In the genomic region with DNA sequence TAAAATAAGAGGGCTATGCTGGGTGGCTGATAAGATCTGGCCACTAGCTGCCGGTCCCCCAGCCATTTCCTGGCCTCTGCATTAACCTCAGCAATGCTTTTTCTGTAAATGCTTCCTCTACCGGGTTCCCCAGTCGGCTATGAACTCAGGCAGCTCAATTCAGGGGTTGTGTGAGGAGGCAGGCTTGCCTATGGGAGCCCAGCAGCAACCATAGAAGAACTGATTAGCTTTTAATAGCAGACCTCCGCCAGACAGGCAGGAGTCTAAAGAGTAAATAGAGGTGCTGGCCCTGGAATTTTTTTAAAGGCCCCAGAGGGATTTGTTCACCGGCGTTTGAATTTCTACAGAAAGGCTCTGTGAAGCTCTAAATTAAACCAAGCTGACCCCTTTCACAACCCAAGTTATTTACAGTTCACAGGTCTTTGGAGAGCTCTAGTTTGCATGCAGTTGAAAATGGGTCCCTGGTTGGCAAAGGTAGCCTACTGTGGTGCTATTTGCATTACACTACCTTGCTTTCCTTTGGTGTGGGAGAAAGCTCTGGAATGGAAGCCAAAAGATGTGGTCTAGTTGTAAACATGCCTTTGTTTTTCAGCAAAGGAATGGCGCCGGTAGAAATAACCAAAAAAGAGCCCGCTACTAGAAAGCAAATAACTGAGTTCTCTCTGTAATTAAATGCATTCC, we compare ENCODE assay signal across 1 cellular context.
TF ChIP-seq lines count a peak whose summit lies in the region.

No MANE protein-coding gene starts in this region.

TF ChIP-seq in HepG2, 621 proteins besides CTCF, POLR2A, EP300 and RAD21 (continued from another document and continues in another):
- TF ChIP-seq STAG1 (CRISPR knock-in tag; IDR thresholded peaks at IDR 0.05) (no peak; the same call in 1 of the 2 replicates), SP4 (CRISPR knock-in tag; IDR thresholded peaks at IDR 0.05) (no peak), ZC3H13 (CRISPR knock-in tag; IDR thresholded peaks at IDR 0.05) (no peak), IKZF1 (IDR thresholded peaks at IDR 0.05) (no peak), ZNF605 (CRISPR knock-in tag; IDR thresholded peaks at IDR 0.05) (no peak), SUZ12 (IDR thresholded peaks at IDR 0.05; ENCODE audit: low read depth, low read length) (no peak), TCF7L2 (IDR thresholded peaks at IDR 0.05; ENCODE audit: low read depth, low read length) (peak; percentile 84), KAT8 (CRISPR knock-in tag; IDR thresholded peaks at IDR 0.05) (peak; percentile 63; the same call in 1 of the 2 replicates), ZNF589 (CRISPR knock-in tag; conservative IDR thresholded peaks at IDR 0.05) (no peak), MXD4 (CRISPR knock-in tag; IDR thresholded peaks at IDR 0.05) (no peak), ZNF660 (CRISPR knock-in tag; IDR thresholded peaks at IDR 0.05; ENCODE audit: borderline replicate concordance, low read depth) (no peak), ZNF34 (CRISPR knock-in tag; IDR thresholded peaks at IDR 0.05; ENCODE audit: borderline replicate concordance) (no peak), ZNF343 (CRISPR knock-in tag; IDR thresholded peaks at IDR 0.05) (peak; percentile 23; the same call in 1 of the 2 replicates), ZNF749 (CRISPR knock-in tag; IDR thresholded peaks at IDR 0.05; ENCODE audit: borderline replicate concordance) (no peak), ZNF619 (CRISPR knock-in tag; IDR thresholded peaks at IDR 0.05) (no peak), FOXA3 (CRISPR knock-in tag; IDR thresholded peaks at IDR 0.05) (peak; percentile 92), ZNF816 (CRISPR knock-in tag; IDR thresholded peaks at IDR 0.05; ENCODE audit: borderline replicate concordance) (no peak), CC2D1A (CRISPR knock-in tag; IDR thresholded peaks at IDR 0.05) (no peak), KMT2A (CRISPR knock-in tag; IDR thresholded peaks at IDR 0.05) (no peak), SRSF1 (optimal IDR thresholded peaks at IDR 0.05; ENCODE audit: low read depth, low read length) (no peak), ZNF607 (CRISPR knock-in tag; IDR thresholded peaks at IDR 0.05; ENCODE audit: borderline replicate concordance) (no peak), RELA (CRISPR knock-in tag; IDR thresholded peaks at IDR 0.05) (no peak), MED13 (CRISPR knock-in tag; IDR thresholded peaks at IDR 0.05) (peak; percentile 83), CEBPG (CRISPR knock-in tag; IDR thresholded peaks at IDR 0.05) (peak; percentile 76), ZNF33B (CRISPR knock-in tag; IDR thresholded peaks at IDR 0.05) (no peak), KDM3A (CRISPR knock-in tag; IDR thresholded peaks at IDR 0.05; ENCODE audit: low read depth) (no peak), ZNF563 (CRISPR knock-in tag; IDR thresholded peaks at IDR 0.05) (no peak)
- TF ChIP-seq, protein P1, sequence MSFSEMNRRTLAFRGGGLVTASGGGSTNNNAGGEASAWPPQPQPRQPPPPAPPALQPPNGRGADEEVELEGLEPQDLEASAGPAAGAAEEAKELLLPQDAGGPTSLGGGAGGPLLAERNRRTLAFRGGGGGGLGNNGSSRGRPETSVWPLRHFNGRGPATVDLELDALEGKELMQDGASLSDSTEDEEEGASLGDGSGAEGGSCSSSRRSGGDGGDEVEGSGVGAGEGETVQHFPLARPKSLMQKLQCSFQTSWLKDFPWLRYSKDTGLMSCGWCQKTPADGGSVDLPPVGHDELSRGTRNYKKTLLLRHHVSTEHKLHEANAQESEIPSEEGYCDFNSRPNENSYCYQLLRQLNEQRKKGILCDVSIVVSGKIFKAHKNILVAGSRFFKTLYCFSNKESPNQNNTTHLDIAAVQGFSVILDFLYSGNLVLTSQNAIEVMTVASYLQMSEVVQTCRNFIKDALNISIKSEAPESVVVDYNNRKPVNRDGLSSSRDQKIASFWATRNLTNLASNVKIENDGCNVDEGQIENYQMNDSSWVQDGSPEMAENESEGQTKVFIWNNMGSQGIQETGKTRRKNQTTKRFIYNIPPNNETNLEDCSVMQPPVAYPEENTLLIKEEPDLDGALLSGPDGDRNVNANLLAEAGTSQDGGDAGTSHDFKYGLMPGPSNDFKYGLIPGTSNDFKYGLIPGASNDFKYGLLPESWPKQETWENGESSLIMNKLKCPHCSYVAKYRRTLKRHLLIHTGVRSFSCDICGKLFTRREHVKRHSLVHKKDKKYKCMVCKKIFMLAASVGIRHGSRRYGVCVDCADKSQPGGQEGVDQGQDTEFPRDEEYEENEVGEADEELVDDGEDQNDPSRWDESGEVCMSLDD (CRISPR knock-in tag; IDR thresholded peaks at IDR 0.05; ENCODE audit: borderline replicate concordance) = no peak
- TF ChIP-seq, protein P2, sequence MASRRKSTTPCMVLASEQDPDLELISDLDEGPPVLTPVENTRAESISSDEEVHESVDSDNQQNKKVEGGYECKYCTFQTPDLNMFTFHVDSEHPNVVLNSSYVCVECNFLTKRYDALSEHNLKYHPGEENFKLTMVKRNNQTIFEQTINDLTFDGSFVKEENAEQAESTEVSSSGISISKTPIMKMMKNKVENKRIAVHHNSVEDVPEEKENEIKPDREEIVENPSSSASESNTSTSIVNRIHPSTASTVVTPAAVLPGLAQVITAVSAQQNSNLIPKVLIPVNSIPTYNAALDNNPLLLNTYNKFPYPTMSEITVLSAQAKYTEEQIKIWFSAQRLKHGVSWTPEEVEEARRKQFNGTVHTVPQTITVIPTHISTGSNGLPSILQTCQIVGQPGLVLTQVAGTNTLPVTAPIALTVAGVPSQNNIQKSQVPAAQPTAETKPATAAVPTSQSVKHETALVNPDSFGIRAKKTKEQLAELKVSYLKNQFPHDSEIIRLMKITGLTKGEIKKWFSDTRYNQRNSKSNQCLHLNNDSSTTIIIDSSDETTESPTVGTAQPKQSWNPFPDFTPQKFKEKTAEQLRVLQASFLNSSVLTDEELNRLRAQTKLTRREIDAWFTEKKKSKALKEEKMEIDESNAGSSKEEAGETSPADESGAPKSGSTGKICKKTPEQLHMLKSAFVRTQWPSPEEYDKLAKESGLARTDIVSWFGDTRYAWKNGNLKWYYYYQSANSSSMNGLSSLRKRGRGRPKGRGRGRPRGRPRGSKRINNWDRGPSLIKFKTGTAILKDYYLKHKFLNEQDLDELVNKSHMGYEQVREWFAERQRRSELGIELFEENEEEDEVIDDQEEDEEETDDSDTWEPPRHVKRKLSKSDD (CRISPR knock-in tag; IDR thresholded peaks at IDR 0.05; ENCODE audit: low read depth) = 0 out of 2 replicates have a peak, but pooled peaks have one; percentile 15
- TF ChIP-seq, protein P3, sequence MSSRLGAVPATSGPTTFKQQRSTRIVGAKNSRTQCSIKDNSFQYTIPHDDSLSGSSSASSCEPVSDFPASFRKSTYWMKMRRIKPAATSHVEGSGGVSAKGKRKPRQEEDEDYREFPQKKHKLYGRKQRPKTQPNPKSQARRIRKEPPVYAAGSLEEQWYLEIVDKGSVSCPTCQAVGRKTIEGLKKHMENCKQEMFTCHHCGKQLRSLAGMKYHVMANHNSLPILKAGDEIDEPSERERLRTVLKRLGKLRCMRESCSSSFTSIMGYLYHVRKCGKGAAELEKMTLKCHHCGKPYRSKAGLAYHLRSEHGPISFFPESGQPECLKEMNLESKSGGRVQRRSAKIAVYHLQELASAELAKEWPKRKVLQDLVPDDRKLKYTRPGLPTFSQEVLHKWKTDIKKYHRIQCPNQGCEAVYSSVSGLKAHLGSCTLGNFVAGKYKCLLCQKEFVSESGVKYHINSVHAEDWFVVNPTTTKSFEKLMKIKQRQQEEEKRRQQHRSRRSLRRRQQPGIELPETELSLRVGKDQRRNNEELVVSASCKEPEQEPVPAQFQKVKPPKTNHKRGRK (CRISPR knock-in tag; IDR thresholded peaks at IDR 0.05) = no peak
- TF ChIP-seq, protein P4, sequence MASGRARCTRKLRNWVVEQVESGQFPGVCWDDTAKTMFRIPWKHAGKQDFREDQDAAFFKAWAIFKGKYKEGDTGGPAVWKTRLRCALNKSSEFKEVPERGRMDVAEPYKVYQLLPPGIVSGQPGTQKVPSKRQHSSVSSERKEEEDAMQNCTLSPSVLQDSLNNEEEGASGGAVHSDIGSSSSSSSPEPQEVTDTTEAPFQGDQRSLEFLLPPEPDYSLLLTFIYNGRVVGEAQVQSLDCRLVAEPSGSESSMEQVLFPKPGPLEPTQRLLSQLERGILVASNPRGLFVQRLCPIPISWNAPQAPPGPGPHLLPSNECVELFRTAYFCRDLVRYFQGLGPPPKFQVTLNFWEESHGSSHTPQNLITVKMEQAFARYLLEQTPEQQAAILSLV (CRISPR knock-in tag; IDR thresholded peaks at IDR 0.05; ENCODE audit: borderline replicate concordance) = no peak
- TF ChIP-seq, protein P5, sequence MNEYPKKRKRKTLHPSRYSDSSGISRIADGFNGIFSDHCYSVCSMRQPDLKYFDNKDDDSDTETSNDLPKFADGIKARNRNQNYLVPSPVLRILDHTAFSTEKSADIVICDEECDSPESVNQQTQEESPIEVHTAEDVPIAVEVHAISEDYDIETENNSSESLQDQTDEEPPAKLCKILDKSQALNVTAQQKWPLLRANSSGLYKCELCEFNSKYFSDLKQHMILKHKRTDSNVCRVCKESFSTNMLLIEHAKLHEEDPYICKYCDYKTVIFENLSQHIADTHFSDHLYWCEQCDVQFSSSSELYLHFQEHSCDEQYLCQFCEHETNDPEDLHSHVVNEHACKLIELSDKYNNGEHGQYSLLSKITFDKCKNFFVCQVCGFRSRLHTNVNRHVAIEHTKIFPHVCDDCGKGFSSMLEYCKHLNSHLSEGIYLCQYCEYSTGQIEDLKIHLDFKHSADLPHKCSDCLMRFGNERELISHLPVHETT (CRISPR knock-in tag; conservative IDR thresholded peaks at IDR 0.05) = no peak
- TF ChIP-seq, protein P6, sequence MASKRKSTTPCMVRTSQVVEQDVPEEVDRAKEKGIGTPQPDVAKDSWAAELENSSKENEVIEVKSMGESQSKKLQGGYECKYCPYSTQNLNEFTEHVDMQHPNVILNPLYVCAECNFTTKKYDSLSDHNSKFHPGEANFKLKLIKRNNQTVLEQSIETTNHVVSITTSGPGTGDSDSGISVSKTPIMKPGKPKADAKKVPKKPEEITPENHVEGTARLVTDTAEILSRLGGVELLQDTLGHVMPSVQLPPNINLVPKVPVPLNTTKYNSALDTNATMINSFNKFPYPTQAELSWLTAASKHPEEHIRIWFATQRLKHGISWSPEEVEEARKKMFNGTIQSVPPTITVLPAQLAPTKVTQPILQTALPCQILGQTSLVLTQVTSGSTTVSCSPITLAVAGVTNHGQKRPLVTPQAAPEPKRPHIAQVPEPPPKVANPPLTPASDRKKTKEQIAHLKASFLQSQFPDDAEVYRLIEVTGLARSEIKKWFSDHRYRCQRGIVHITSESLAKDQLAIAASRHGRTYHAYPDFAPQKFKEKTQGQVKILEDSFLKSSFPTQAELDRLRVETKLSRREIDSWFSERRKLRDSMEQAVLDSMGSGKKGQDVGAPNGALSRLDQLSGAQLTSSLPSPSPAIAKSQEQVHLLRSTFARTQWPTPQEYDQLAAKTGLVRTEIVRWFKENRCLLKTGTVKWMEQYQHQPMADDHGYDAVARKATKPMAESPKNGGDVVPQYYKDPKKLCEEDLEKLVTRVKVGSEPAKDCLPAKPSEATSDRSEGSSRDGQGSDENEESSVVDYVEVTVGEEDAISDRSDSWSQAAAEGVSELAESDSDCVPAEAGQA (IDR thresholded peaks at IDR 0.05; ENCODE audit: low read depth) = no peak
- TF ChIP-seq, protein P6 (CRISPR knock-in tag; IDR thresholded peaks at IDR 0.05; ENCODE audit: borderline replicate concordance) = peak; percentile 71; the same call in 1 of the 2 replicates
- TF ChIP-seq, protein P7, sequence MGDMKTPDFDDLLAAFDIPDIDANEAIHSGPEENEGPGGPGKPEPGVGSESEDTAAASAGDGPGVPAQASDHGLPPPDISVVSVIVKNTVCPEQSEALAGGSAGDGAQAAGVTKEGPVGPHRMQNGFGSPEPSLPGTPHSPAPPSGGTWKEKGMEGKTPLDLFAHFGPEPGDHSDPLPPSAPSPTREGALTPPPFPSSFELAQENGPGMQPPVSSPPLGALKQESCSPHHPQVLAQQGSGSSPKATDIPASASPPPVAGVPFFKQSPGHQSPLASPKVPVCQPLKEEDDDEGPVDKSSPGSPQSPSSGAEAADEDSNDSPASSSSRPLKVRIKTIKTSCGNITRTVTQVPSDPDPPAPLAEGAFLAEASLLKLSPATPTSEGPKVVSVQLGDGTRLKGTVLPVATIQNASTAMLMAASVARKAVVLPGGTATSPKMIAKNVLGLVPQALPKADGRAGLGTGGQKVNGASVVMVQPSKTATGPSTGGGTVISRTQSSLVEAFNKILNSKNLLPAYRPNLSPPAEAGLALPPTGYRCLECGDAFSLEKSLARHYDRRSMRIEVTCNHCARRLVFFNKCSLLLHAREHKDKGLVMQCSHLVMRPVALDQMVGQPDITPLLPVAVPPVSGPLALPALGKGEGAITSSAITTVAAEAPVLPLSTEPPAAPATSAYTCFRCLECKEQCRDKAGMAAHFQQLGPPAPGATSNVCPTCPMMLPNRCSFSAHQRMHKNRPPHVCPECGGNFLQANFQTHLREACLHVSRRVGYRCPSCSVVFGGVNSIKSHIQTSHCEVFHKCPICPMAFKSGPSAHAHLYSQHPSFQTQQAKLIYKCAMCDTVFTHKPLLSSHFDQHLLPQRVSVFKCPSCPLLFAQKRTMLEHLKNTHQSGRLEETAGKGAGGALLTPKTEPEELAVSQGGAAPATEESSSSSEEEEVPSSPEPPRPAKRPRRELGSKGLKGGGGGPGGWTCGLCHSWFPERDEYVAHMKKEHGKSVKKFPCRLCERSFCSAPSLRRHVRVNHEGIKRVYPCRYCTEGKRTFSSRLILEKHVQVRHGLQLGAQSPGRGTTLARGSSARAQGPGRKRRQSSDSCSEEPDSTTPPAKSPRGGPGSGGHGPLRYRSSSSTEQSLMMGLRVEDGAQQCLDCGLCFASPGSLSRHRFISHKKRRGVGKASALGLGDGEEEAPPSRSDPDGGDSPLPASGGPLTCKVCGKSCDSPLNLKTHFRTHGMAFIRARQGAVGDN (CRISPR knock-in tag; IDR thresholded peaks at IDR 0.05) = no peak
